Comparison of ENCODE assay signal across 8 cellular contexts in the genomic region with DNA sequence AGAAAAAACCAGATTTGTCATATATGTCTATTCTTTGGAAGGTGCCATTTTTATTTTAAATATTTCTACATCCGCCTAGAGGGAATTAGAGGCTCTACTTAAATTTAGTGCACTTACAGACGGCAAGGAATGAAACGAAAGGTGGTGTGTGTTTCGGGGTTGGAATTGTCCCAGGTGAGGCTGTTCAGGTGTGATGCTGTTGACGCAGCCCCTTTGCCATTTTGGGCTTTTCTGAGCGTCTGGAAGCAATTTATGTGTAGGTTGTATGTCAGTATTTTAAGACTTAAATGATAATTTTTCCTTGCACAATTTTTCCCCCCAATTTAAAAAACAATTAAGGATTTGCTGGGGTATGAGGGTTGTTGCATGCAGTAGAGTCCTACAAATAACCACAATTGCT. TPM values are rescaled to one million over a fixed set of nuclear protein-coding genes. Genes with fewer than 3 reads are reported as not detected.
DNase-seq lines count a peak whose midpoint lies in the region; ATAC-seq and TF ChIP-seq lines count a peak whose summit lies in the region.

No MANE protein-coding gene starts in this region.

- peaks cover 61% of the 10 kb centered on the region for H3K79me2 ChIP-seq in SK-N-SH (ENCODE audit: insufficient read depth)

- CTCF ChIA-PET in SK-N-SH (lab: Yijun Ruan, JAX), result no interaction called here
- CTCF ChIA-PET in activated CD8-positive, alpha-beta T cell treated with anti-CD3 and anti-CD28 coated beads, Interleukin-2, amount 10 ng/mL, durations not matched to agents 7 days and 5 days (lab: Charles Lee), result no interaction called here

- H3K9ac ChIP-seq in SK-N-SH, result peak overlapping the region; percentile 72; the same call in 1 of the 2 replicates

- H4K20me1 ChIP-seq in SK-N-SH (ENCODE audit: insufficient read depth), result peaks cover 58% of the 10 kb centered on the region

- H3K4me2 ChIP-seq in SK-N-SH, result peak overlapping the region; percentile 93

- H3K9me3 ChIP-seq in SK-N-SH, result no peaks in the 10 kb centered on the region

- 41% methylated on average over 6 of the region's 6 CpGs for WGBS in SK-N-SH (ENCODE audit: low lambda C conversion rate)

- peaks cover 20% of the 10 kb centered on the region for H3F3A ChIP-seq in SK-N-SH (replicated peaks; ENCODE audit: insufficient read depth)

- no peaks in the 10 kb centered on the region for H3K9me3 Mint-ChIP-seq in activated CD8-positive, alpha-beta T cell treated with anti-CD3 and anti-CD28 coated beads, Interleukin-2, amount 10 ng/mL, durations not matched to agents 7 days and 5 days (ENCODE audit: insufficient read depth)
- no peaks in the 10 kb centered on the region for H3K9me3 Mint-ChIP-seq in immature natural killer cell
- H3K9me3 Mint-ChIP-seq in stimulated activated naive CD8-positive, alpha-beta T cell treated with anti-CD3 and anti-CD28 coated beads, Interleukin-15, amount 100 ng/mL, for 72 hours, result no peaks in the 10 kb centered on the region

- peak overlapping the region; percentile 89 for H3K4me3 Mint-ChIP-seq in activated CD8-positive, alpha-beta T cell treated with anti-CD3 and anti-CD28 coated beads, Interleukin-2, amount 10 ng/mL, durations not matched to agents 7 days and 5 days
- peak overlapping the region; percentile 85 to 87 (median 85) for H3K4me3 Mint-ChIP-seq in immature natural killer cell
- peak overlapping the region; percentile 74 to 83 for H3K4me3 Mint-ChIP-seq in stimulated activated naive CD8-positive, alpha-beta T cell treated with anti-CD3 and anti-CD28 coated beads, Interleukin-15, amount 100 ng/mL, for 72 hours

- peaks cover 21 to 43% of the 10 kb centered on the region in 2 experiments; a peak in 3 of 4 replicates for H3K4me1 ChIP-seq in SK-N-SH (ENCODE audit: control insufficient read depth in 1 of 2, insufficient read depth in 2 of 2, low read depth in 1 of 2, low read length in 1 of 2)

- H3K9me2 ChIP-seq in SK-N-SH, result no peaks in the 10 kb centered on the region

- no peak for TF ChIP-seq EP300 in SK-N-SH (IDR thresholded peaks at IDR 0.05; ENCODE audit: borderline replicate concordance in 1 of 2, low read depth in 1 of 2, low read length in 1 of 2)

- DNase-seq in SK-N-SH (no peak), immature natural killer cell (no peak), dedifferentiated amniotic fluid mesenchymal stem cell (ENCODE audit: extremely low spot score) (no peak), substantia nigra (lab: John Stamatoyannopoulos, UW) (no peak)
- no peak for DNase-seq in activated CD8-positive, alpha-beta T cell treated with anti-CD3 and anti-CD28 coated beads, Interleukin-2, amount 10 ng/mL, durations not matched to agents 7 days and 5 days
- DNase-seq in stimulated activated naive CD8-positive, alpha-beta T cell treated with anti-CD3 and anti-CD28 coated beads, Interleukin-15, amount 100 ng/mL, for 72 hours, result no peak

- H3K4me3 ChIP-seq in SK-N-SH (ENCODE audit: low read depth in 2 of 2, low read length in 1 of 2), result peak overlapping the region; percentile 80 to 95

- H3K27ac Mint-ChIP-seq in activated CD8-positive, alpha-beta T cell treated with anti-CD3 and anti-CD28 coated beads, Interleukin-2, amount 10 ng/mL, durations not matched to agents 7 days and 5 days, result peak overlapping the region; percentile 78
- peak overlapping the region in 4 of 6 donors; percentile 59 to 84 (median 77) for H3K27ac Mint-ChIP-seq in immature natural killer cell
- H3K27ac Mint-ChIP-seq in stimulated activated naive CD8-positive, alpha-beta T cell treated with anti-CD3 and anti-CD28 coated beads, Interleukin-15, amount 100 ng/mL, for 72 hours, result no peak overlapping the region

- peaks cover 47% of the 10 kb centered on the region for H3K36me3 Mint-ChIP-seq in activated CD8-positive, alpha-beta T cell treated with anti-CD3 and anti-CD28 coated beads, Interleukin-2, amount 10 ng/mL, durations not matched to agents 7 days and 5 days (ENCODE audit: low read depth)
- no peaks in the 10 kb centered on the region for H3K36me3 Mint-ChIP-seq in immature natural killer cell

- no peak for TF ChIP-seq RAD21 in SK-N-SH (IDR thresholded peaks at IDR 0.05; ENCODE audit: low read length)

- H3K27me3 Mint-ChIP-seq in activated CD8-positive, alpha-beta T cell treated with anti-CD3 and anti-CD28 coated beads, Interleukin-2, amount 10 ng/mL, durations not matched to agents 7 days and 5 days (ENCODE audit: low read depth), result no peaks in the 10 kb centered on the region
- peaks cover 4 to 27% (median 19%) of the 10 kb centered on the region in 3 donors for H3K27me3 Mint-ChIP-seq in immature natural killer cell (ENCODE audit: low read depth in 3 of 3)
- H3K27me3 Mint-ChIP-seq in stimulated activated naive CD8-positive, alpha-beta T cell treated with anti-CD3 and anti-CD28 coated beads, Interleukin-15, amount 100 ng/mL, for 72 hours, result peaks cover 8% of the 10 kb centered on the region

- H2AFZ ChIP-seq in SK-N-SH (ENCODE audit: low read depth), result no peak overlapping the region

- H3K27ac ChIP-seq in SK-N-SH (ENCODE audit: low read depth in 2 of 2, low read length in 1 of 2) (no peak overlapping the region), substantia nigra (ENCODE audit: low read depth, low read length, poor library complexity, severe bottlenecking) (no peak overlapping the region)

- no peak for TF ChIP-seq CTCF in SK-N-SH (IDR thresholded peaks at IDR 0.05)

- H3K27me3 ChIP-seq in SK-N-SH (ENCODE audit: insufficient read depth), result no peaks in the 10 kb centered on the region

- no peak for ATAC-seq in SK-N-SH treated with all-trans-retinoic acid at 6 μM for 48 hours
- no peak for ATAC-seq in activated CD8-positive, alpha-beta T cell treated with anti-CD3 and anti-CD28 coated beads, Interleukin-2, amount 10 ng/mL, durations not matched to agents 7 days and 5 days
- ATAC-seq in stimulated activated naive CD8-positive, alpha-beta T cell treated with anti-CD3 and anti-CD28 coated beads, Interleukin-15, amount 100 ng/mL, for 72 hours, result no peak
- no peak for ATAC-seq in HG03139 (IDR thresholded peaks at IDR 0.05; ENCODE audit: unreplicated experiment)

- peaks cover 61% of the 10 kb centered on the region for H3K4me1 Mint-ChIP-seq in activated CD8-positive, alpha-beta T cell treated with anti-CD3 and anti-CD28 coated beads, Interleukin-2, amount 10 ng/mL, durations not matched to agents 7 days and 5 days (ENCODE audit: low read depth)
- H3K4me1 Mint-ChIP-seq in immature natural killer cell, result peaks cover 56 to 66% of the 10 kb centered on the region in 2 donors
- peaks cover 55% of the 10 kb centered on the region for H3K4me1 Mint-ChIP-seq in stimulated activated naive CD8-positive, alpha-beta T cell treated with anti-CD3 and anti-CD28 coated beads, Interleukin-15, amount 100 ng/mL, for 72 hours

- POLR2A ChIA-PET in SK-N-SH (lab: Yijun Ruan, JAX), result no interaction called here
- POLR2A ChIA-PET in activated CD8-positive, alpha-beta T cell treated with anti-CD3 and anti-CD28 coated beads, Interleukin-2, amount 10 ng/mL, durations not matched to agents 7 days and 5 days (lab: Charles Lee), result interaction anchor here (0.5 to 1.2 kb wide), 3 partner anchors 11 to 131 kb away, joined by 3 read pairs; a partner anchor contains a TSS

- peaks cover 0 to 8% of the 10 kb centered on the region in 2 experiments for H3K36me3 ChIP-seq in SK-N-SH (replicated peaks in 1 of 2; ENCODE audit: control insufficient read depth in 1 of 2, insufficient read depth in 2 of 2, low read length in 1 of 2)

TF ChIP-seq in SK-N-SH treated with all-trans-retinoic acid at 6 μM for 48 hours, 23 proteins besides CTCF, POLR2A, EP300 and RAD21 (continues in another document):
- TF ChIP-seq, protein P1, sequence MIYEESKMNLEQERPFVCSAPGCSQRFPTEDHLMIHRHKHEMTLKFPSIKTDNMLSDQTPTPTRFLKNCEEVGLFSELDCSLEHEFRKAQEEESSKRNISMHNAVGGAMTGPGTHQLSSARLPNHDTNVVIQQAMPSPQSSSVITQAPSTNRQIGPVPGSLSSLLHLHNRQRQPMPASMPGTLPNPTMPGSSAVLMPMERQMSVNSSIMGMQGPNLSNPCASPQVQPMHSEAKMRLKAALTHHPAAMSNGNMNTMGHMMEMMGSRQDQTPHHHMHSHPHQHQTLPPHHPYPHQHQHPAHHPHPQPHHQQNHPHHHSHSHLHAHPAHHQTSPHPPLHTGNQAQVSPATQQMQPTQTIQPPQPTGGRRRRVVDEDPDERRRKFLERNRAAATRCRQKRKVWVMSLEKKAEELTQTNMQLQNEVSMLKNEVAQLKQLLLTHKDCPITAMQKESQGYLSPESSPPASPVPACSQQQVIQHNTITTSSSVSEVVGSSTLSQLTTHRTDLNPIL (CRISPR knock-in tag; IDR thresholded peaks at IDR 0.05; ENCODE audit: low read depth), result no peak
- no peak for TF ChIP-seq ZFP30 (CRISPR knock-in tag; IDR thresholded peaks at IDR 0.05)
- no peak for TF ChIP-seq RARB (CRISPR knock-in tag; IDR thresholded peaks at IDR 0.05)
- no peak for TF ChIP-seq ARNTL (CRISPR knock-in tag; IDR thresholded peaks at IDR 0.05; ENCODE audit: borderline replicate concordance, low read depth)
- TF ChIP-seq, protein P2, sequence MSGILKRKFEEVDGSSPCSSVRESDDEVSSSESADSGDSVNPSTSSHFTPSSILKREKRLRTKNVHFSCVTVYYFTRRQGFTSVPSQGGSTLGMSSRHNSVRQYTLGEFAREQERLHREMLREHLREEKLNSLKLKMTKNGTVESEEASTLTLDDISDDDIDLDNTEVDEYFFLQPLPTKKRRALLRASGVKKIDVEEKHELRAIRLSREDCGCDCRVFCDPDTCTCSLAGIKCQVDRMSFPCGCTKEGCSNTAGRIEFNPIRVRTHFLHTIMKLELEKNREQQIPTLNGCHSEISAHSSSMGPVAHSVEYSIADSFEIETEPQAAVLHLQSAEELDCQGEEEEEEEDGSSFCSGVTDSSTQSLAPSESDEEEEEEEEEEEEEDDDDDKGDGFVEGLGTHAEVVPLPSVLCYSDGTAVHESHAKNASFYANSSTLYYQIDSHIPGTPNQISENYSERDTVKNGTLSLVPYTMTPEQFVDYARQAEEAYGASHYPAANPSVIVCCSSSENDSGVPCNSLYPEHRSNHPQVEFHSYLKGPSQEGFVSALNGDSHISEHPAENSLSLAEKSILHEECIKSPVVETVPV (CRISPR knock-in tag; IDR thresholded peaks at IDR 0.05), result no peak
- TF ChIP-seq PPARA (CRISPR knock-in tag; IDR thresholded peaks at IDR 0.05; ENCODE audit: borderline replicate concordance), result no peak
- no peak for TF ChIP-seq ZFP3 (CRISPR knock-in tag; IDR thresholded peaks at IDR 0.05)
- TF ChIP-seq ZNF70 (CRISPR knock-in tag; IDR thresholded peaks at IDR 0.05), result no peak
- no peak for TF ChIP-seq GLIS3 (CRISPR knock-in tag; IDR thresholded peaks at IDR 0.05)

RNA-seq across cellular contexts. Expression of a gene that starts 2.0 kb away (rescaled TPM):
- polyA plus RNA-seq in SK-N-SH (2012; rRNA removed) (5.2 and 6.0 TPM in 2 replicates), immature natural killer cell (1 to 10 TPM in 1 of 3 donors, under 1 TPM in 2; 0.05 to 1.6 (median 0.84) TPM)
- 4.2 and 4.5 TPM in 2 replicates for polyA plus RNA-seq in SK-N-SH (2012; cell fraction: cytosol; rRNA removed)
- 40.7 and 44.6 TPM in 2 replicates for polyA plus RNA-seq in SK-N-SH (2012; cell fraction: nucleus; rRNA removed)
- total RNA-seq in activated CD8-positive, alpha-beta T cell treated with anti-CD3 and anti-CD28 coated beads, Interleukin-2, amount 10 ng/mL, durations not matched to agents 7 days and 5 days, result 10 to 100 TPM; 43.1 to 45.5 TPM

Comparison
In these comparisons a context has a peak if more than half of its experiments do, and no peak if none do; other contexts are left out.
1. H3K27ac Mint-ChIP-seq: peak in activated CD8-positive, alpha-beta T cell treated with anti-CD3 and anti-CD28 coated beads, Interleukin-2, amount 10 ng/mL, durations not matched to agents 7 days and 5 days (single experiment) and immature natural killer cell (4 of 6); none in stimulated activated naive CD8-positive, alpha-beta T cell treated with anti-CD3 and anti-CD28 coated beads, Interleukin-15, amount 100 ng/mL, for 72 hours (0 of 2).
2. Peak in every context shown above with its lines, with median percentiles within 50 percentile points of each other: H3K4me3 Mint-ChIP-seq.